In genomic region chr15:32545129-32545528, GRCh38 we compare ENCODE assay signal across 1 cellular context. TPM values are rescaled to one million over a fixed set of nuclear protein-coding genes. Genes with fewer than 3 reads are reported as not detected.
"Had no signal": no experiment of that assay in that cellular context is flagged by ENCODE, and none has a peak within 500 bp of the region (broad histone marks: within the 10 kb centered on the region; RNA-seq: fewer than 3 reads in every experiment).

No MANE protein-coding gene starts in this region.

RNA-seq across cellular contexts. Expression of gene GOLGA8N, which starts 48.1 kb away (rescaled TPM):
- total RNA-seq: HT-29 had no signal
